Comparison of ENCODE assay signal across 14 cellular contexts in the genomic region with DNA sequence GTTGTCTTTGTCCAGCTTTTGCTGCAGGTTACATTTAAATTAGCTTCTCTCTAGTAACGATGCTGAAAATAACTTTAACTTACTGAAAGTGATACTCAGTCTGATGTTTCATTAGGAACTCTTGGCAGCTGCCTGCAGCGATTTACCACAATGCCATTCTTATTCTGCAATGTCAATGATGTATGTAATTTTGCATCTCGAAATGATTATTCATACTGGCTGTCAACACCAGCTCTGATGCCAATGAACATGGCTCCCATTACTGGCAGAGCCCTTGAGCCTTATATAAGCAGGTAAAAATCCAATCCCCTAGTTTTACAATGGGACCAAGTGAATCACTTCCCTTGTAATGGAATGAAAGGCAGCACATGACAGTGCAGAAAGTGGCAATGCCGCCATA. TPM values are rescaled to one million over a fixed set of nuclear protein-coding genes. Genes with fewer than 3 reads are reported as not detected.
DNase-seq lines count a peak whose midpoint lies in the region; ATAC-seq, FAIRE-seq and TF ChIP-seq lines count a peak whose summit lies in the region.
"Had no signal": no experiment of that assay in that cellular context is flagged by ENCODE, and none has a peak within 500 bp of the region (broad histone marks: within the 10 kb centered on the region; RNA-seq: fewer than 3 reads in every experiment).

No MANE protein-coding gene starts in this region.

- H3K9ac ChIP-seq in astrocyte (ENCODE audit: low read length) = no peak overlapping the region

- ATAC-seq in GM19463 (IDR thresholded peaks at IDR 0.05; ENCODE audit: unreplicated experiment) = peak; percentile 88
- peak; percentile 82 for ATAC-seq in HG02981 (IDR thresholded peaks at IDR 0.05; ENCODE audit: unreplicated experiment)
- ATAC-seq in stimulated activated effector memory CD8-positive, alpha-beta T cell treated with anti-CD3 and anti-CD28 coated beads, Interleukin-12 subunit alpha, Interleukin-12 subunit beta, amount 100 ng/mL, for 72 hours = no peak
- ATAC-seq: activated T-cell treated with anti-CD3 and anti-CD28 coated beads, Interleukin-2, amount 50 U/mL, for 4 hours; HepG2 had no signal

- 97% methylated on average over 4 of the region's 4 CpGs for WGBS in hepatocyte (ENCODE audit: low lambda C conversion rate, missing lambda C conversion rate)

- no peak overlapping the region for H3K4me2 ChIP-seq in astrocyte (ENCODE audit: low read length)
- H3K4me2 ChIP-seq in hepatocyte = no peak overlapping the region

- H3K27me3 ChIP-seq in GM06990 (replicated peaks; ENCODE audit: control insufficient read depth, insufficient read depth, low read length) = no peaks in the 10 kb centered on the region
- no peaks in the 10 kb centered on the region for H3K27me3 ChIP-seq in astrocyte (ENCODE audit: insufficient read depth, low read length)
- no peaks in the 10 kb centered on the region for H3K27me3 ChIP-seq in hepatocyte
- H3K27me3 ChIP-seq: neutrophil had no signal

- H3K9me3 Mint-ChIP-seq in astrocyte (ENCODE audit: unreplicated experiment) = no peaks in the 10 kb centered on the region
- no peaks in the 10 kb centered on the region for H3K9me3 Mint-ChIP-seq in stimulated activated effector memory CD8-positive, alpha-beta T cell treated with anti-CD3 and anti-CD28 coated beads, Interleukin-12 subunit alpha, Interleukin-12 subunit beta, amount 100 ng/mL, for 72 hours
- H3K9me3 Mint-ChIP-seq: activated T-cell treated with anti-CD3 and anti-CD28 coated beads, Interleukin-2, amount 50 U/mL, for 4 hours; dendritic cell treated with granulocyte-macrophage colony-stimulating factor and Interleukin-4, amounts not matched to agents 40 ng/mL and 50 ng/mL, for 4 days had no signal

- H3K27ac Mint-ChIP-seq in astrocyte (ENCODE audit: unreplicated experiment) = no peak overlapping the region
- no peak overlapping the region for H3K27ac Mint-ChIP-seq in stimulated activated effector memory CD8-positive, alpha-beta T cell treated with anti-CD3 and anti-CD28 coated beads, Interleukin-12 subunit alpha, Interleukin-12 subunit beta, amount 100 ng/mL, for 72 hours
- H3K27ac Mint-ChIP-seq: B cell; dendritic cell treated with granulocyte-macrophage colony-stimulating factor and Interleukin-4, amounts not matched to agents 40 ng/mL and 50 ng/mL, for 4 days had no signal

- no peak overlapping the region for H3K27ac ChIP-seq in astrocyte (ENCODE audit: low read depth, low read length)
- no peak overlapping the region for H3K27ac ChIP-seq in hepatocyte
- H3K27ac ChIP-seq: neutrophil had no signal

- no peak overlapping the region for H3K4me3 ChIP-seq in GM06990 (replicated peaks; ENCODE audit: low read depth, low read length)
- H3K4me3 ChIP-seq in astrocyte (ENCODE audit: insufficient read depth, low read depth, low read length) = no peak overlapping the region
- H3K4me3 ChIP-seq in hepatocyte = no peak overlapping the region

- no peaks in the 10 kb centered on the region for H4K20me1 ChIP-seq in astrocyte (ENCODE audit: insufficient read depth, low read length)
- no peaks in the 10 kb centered on the region for H4K20me1 ChIP-seq in hepatocyte (ENCODE audit: insufficient read depth, poor library complexity, severe bottlenecking)

- H3K4me1 ChIP-seq in astrocyte (ENCODE audit: insufficient read depth, low read length) = no peaks in the 10 kb centered on the region
- H3K4me1 ChIP-seq in hepatocyte (ENCODE audit: insufficient read depth) = no peaks in the 10 kb centered on the region

- H3K36me3 Mint-ChIP-seq in astrocyte (ENCODE audit: low read depth, unreplicated experiment) = no peaks in the 10 kb centered on the region
- no peaks in the 10 kb centered on the region for H3K36me3 Mint-ChIP-seq in stimulated activated effector memory CD8-positive, alpha-beta T cell treated with anti-CD3 and anti-CD28 coated beads, Interleukin-12 subunit alpha, Interleukin-12 subunit beta, amount 100 ng/mL, for 72 hours

- H3K4me1 Mint-ChIP-seq in astrocyte (ENCODE audit: low read depth, unreplicated experiment) = peaks cover 3% of the 10 kb centered on the region
- no peaks in the 10 kb centered on the region for H3K4me1 Mint-ChIP-seq in stimulated activated effector memory CD8-positive, alpha-beta T cell treated with anti-CD3 and anti-CD28 coated beads, Interleukin-12 subunit alpha, Interleukin-12 subunit beta, amount 100 ng/mL, for 72 hours
- H3K4me1 Mint-ChIP-seq: B cell had no signal

- no peaks in the 10 kb centered on the region for H3K27me3 Mint-ChIP-seq in astrocyte (ENCODE audit: low read depth, unreplicated experiment)
- H3K27me3 Mint-ChIP-seq: B cell; dendritic cell treated with granulocyte-macrophage colony-stimulating factor and Interleukin-4, amounts not matched to agents 40 ng/mL and 50 ng/mL, for 4 days had no signal

- H3K36me3 ChIP-seq in GM06990 (ENCODE audit: control insufficient read depth, insufficient read depth, low read length) = no peaks in the 10 kb centered on the region
- H3K36me3 ChIP-seq in astrocyte (ENCODE audit: insufficient read depth, low read length) = no peaks in the 10 kb centered on the region
- H3K36me3 ChIP-seq in hepatocyte (replicated peaks; ENCODE audit: insufficient read depth, low read depth) = no peaks in the 10 kb centered on the region
- H3K36me3 ChIP-seq: neutrophil had no signal

- H3K9me3 ChIP-seq in astrocyte (ENCODE audit: insufficient read depth, low read depth, low read length) (no peaks in the 10 kb centered on the region), hepatocyte (ENCODE audit: low read depth) (no peaks in the 10 kb centered on the region)
- H3K9me3 ChIP-seq: neutrophil had no signal

- TF ChIP-seq CTCF in GM06990 (IDR thresholded peaks at IDR 0.05; ENCODE audit: insufficient read depth, low read length, poor library complexity, severe bottlenecking) (no peak), astrocyte (IDR thresholded peaks at IDR 0.05; ENCODE audit: insufficient read depth, low read depth, low read length) (no peak), hepatocyte (IDR thresholded peaks at IDR 0.05; ENCODE audit: poor library complexity) (no peak)

- no peak for FAIRE-seq in astrocyte (lab: Jason Lieb, UNC)
- FAIRE-seq: HepG2 had no signal

- peak; percentile 25 for DNase-seq in GM06990 (ENCODE audit: extremely low read depth, insufficient read length)
- peak; percentile 27 for DNase-seq in astrocyte (ENCODE audit: low read depth)
- no peak for DNase-seq in hepatocyte (ENCODE audit: low spot score)
- no peak for DNase-seq in NCI-H2107 (lab: John Stamatoyannopoulos, UW)
- no peak for DNase-seq in stimulated activated effector memory CD8-positive, alpha-beta T cell treated with anti-CD3 and anti-CD28 coated beads, Interleukin-12 subunit alpha, Interleukin-12 subunit beta, amount 100 ng/mL, for 72 hours (ENCODE audit: low spot score in 2 of 2)
- no peak for DNase-seq in NCI-H146 treated with DMSO at 0.1 percent for 48 hours (lab: John Stamatoyannopoulos, UW; ENCODE audit: unreplicated experiment)
- DNase-seq: activated T-cell treated with anti-CD3 and anti-CD28 coated beads, Interleukin-2, amount 50 U/mL, for 4 hours; NCI-H345 had no signal

- no peak overlapping the region for H3K4me3 Mint-ChIP-seq in astrocyte (ENCODE audit: unreplicated experiment)
- no peak overlapping the region for H3K4me3 Mint-ChIP-seq in stimulated activated effector memory CD8-positive, alpha-beta T cell treated with anti-CD3 and anti-CD28 coated beads, Interleukin-12 subunit alpha, Interleukin-12 subunit beta, amount 100 ng/mL, for 72 hours
- H3K4me3 Mint-ChIP-seq: activated T-cell treated with anti-CD3 and anti-CD28 coated beads, Interleukin-2, amount 50 U/mL, for 4 hours; B cell; dendritic cell treated with granulocyte-macrophage colony-stimulating factor and Interleukin-4, amounts not matched to agents 40 ng/mL and 50 ng/mL, for 4 days had no signal

- H3K9me2 ChIP-seq in hepatocyte (replicated peaks; ENCODE audit: insufficient read depth) = no peaks in the 10 kb centered on the region

- no peaks in the 10 kb centered on the region for H3K79me2 ChIP-seq in astrocyte (ENCODE audit: insufficient read depth, low read length)
- H3K79me2 ChIP-seq in hepatocyte = no peaks in the 10 kb centered on the region

- H2AFZ ChIP-seq in astrocyte (ENCODE audit: low read depth, low read length) (no peak overlapping the region), hepatocyte (no peak overlapping the region)

RNA-seq across cellular contexts. Expression of a gene that starts 16.3 kb away (rescaled TPM):
- total RNA-seq in astrocyte (49.7 and 51.6 TPM in 2 replicates), hepatocyte (122 and 125 TPM in 2 replicates)
- polyA plus RNA-seq in hepatocyte = 106 and 111 TPM in 2 replicates

Comparison
In these comparisons a context has a peak if more than half of its experiments do, and no peak if none do; other contexts are left out.
1. DNase-seq: peak in GM06990 (single experiment) and astrocyte (single experiment); none in hepatocyte (single experiment), NCI-H2107 (single experiment), stimulated activated effector memory CD8-positive, alpha-beta T cell treated with anti-CD3 and anti-CD28 coated beads, Interleukin-12 subunit alpha, Interleukin-12 subunit beta, amount 100 ng/mL, for 72 hours (0 of 2) and NCI-H146 treated with DMSO at 0.1 percent for 48 hours (single experiment).